ENCODE assay signal across 1 cellular context in genomic region chr19:932647-933552, GRCh38.
TF ChIP-seq lines count a peak whose summit lies in the region.

No MANE protein-coding gene starts in this region.

TF ChIP-seq in HEK293, 187 proteins besides CTCF, POLR2A, EP300 and RAD21 (continued from another document and continues in another):
- no peak for TF ChIP-seq ZNF645 (tag by site-specific recombination; IDR thresholded peaks at IDR 0.05)
- no peak for TF ChIP-seq ZNF629 (tag by site-specific recombination; IDR thresholded peaks at IDR 0.05)
- TF ChIP-seq ZNF324 (tag by site-specific recombination; IDR thresholded peaks at IDR 0.05): no peak
- no peak for TF ChIP-seq HOXC10 (CRISPR knock-in tag; IDR thresholded peaks at IDR 0.05)
- peak; percentile 59 for TF ChIP-seq ZFHX2 (tag by site-specific recombination; conservative IDR thresholded peaks at IDR 0.05)
- no peak for TF ChIP-seq ZNF362 (tag by site-specific recombination; IDR thresholded peaks at IDR 0.05)
- TF ChIP-seq ZNF704 (tag by site-specific recombination; IDR thresholded peaks at IDR 0.05): no peak
- no peak for TF ChIP-seq ZFP41 (tag by site-specific recombination; IDR thresholded peaks at IDR 0.05; ENCODE audit: borderline replicate concordance)
- no peak for TF ChIP-seq MEIS1 (CRISPR knock-in tag; IDR thresholded peaks at IDR 0.05; ENCODE audit: borderline replicate concordance)
- TF ChIP-seq ZNF302 (tag by site-specific recombination; IDR thresholded peaks at IDR 0.05; ENCODE audit: low read depth): no peak
- TF ChIP-seq KLF8 (tag by site-specific recombination; IDR thresholded peaks at IDR 0.05): no peak
- TF ChIP-seq KLF1 (tag by site-specific recombination; IDR thresholded peaks at IDR 0.05): no peak
- TF ChIP-seq ZNF394 (tag by site-specific recombination; IDR thresholded peaks at IDR 0.05; ENCODE audit: borderline replicate concordance): peak; percentile 36; the same call in 1 of the 2 replicates
- no peak for TF ChIP-seq PBX3 (CRISPR knock-in tag; IDR thresholded peaks at IDR 0.05)
- TF ChIP-seq ZNF335 (tag by site-specific recombination; conservative IDR thresholded peaks at IDR 0.05): no peak
- peak; percentile 94 for TF ChIP-seq ZIC2 (tag by site-specific recombination; IDR thresholded peaks at IDR 0.05)
- TF ChIP-seq ZNF776 (tag by site-specific recombination; IDR thresholded peaks at IDR 0.05; ENCODE audit: borderline replicate concordance): no peak
- TF ChIP-seq ZNF449 (tag by site-specific recombination; IDR thresholded peaks at IDR 0.05): peak; percentile 74; the same call in 1 of the 2 replicates
- TF ChIP-seq ZNF785 (tag by site-specific recombination; IDR thresholded peaks at IDR 0.05): no peak
- no peak for TF ChIP-seq ZNF248 (tag by site-specific recombination; IDR thresholded peaks at IDR 0.05)
- TF ChIP-seq KLF17 (tag by site-specific recombination; IDR thresholded peaks at IDR 0.05): no peak
- TF ChIP-seq PATZ1 (tag by site-specific recombination; IDR thresholded peaks at IDR 0.05): 0 out of 2 replicates have a peak, but pooled peaks have one; percentile 27
- TF ChIP-seq ZNF544 (tag by site-specific recombination; IDR thresholded peaks at IDR 0.05): no peak
- no peak for TF ChIP-seq ZNF274 (IDR thresholded peaks at IDR 0.05; ENCODE audit: low read length)
- TF ChIP-seq ZNF274 (tag by site-specific recombination; IDR thresholded peaks at IDR 0.05; ENCODE audit: borderline replicate concordance): no peak
- no peak for TF ChIP-seq ZNF639 (tag by site-specific recombination; IDR thresholded peaks at IDR 0.05)
- TF ChIP-seq ZNF837 (tag by site-specific recombination; IDR thresholded peaks at IDR 0.05): no peak
- no peak for TF ChIP-seq ZNF747 (tag by site-specific recombination; IDR thresholded peaks at IDR 0.05)
- TF ChIP-seq ZNF518A (tag by site-specific recombination; conservative IDR thresholded peaks at IDR 0.05; ENCODE audit: low read depth): no peak
- TF ChIP-seq ZNF114 (tag by site-specific recombination; IDR thresholded peaks at IDR 0.05): no peak
- TF ChIP-seq ZFP37 (tag by site-specific recombination; IDR thresholded peaks at IDR 0.05): no peak
- no peak for TF ChIP-seq ZBTB7A (tag by site-specific recombination; IDR thresholded peaks at IDR 0.05; ENCODE audit: low read depth)
- no peak for TF ChIP-seq ZNF843 (tag by site-specific recombination; IDR thresholded peaks at IDR 0.05)
- TF ChIP-seq PRDM6 (tag by site-specific recombination; IDR thresholded peaks at IDR 0.05): no peak
- no peak for TF ChIP-seq ZSCAN23 (tag by site-specific recombination; IDR thresholded peaks at IDR 0.05)
- TF ChIP-seq ZNF239 (tag by site-specific recombination; IDR thresholded peaks at IDR 0.05): no peak
- no peak for TF ChIP-seq ZNF560 (tag by site-specific recombination; IDR thresholded peaks at IDR 0.05; ENCODE audit: borderline replicate concordance)
- TF ChIP-seq ZNF624 (tag by site-specific recombination; IDR thresholded peaks at IDR 0.05): no peak
- peak; percentile 35; the same call in 1 of the 2 replicates for TF ChIP-seq EGR2 (tag by site-specific recombination; IDR thresholded peaks at IDR 0.05; ENCODE audit: low read depth)
- TF ChIP-seq SETDB1 (IDR thresholded peaks at IDR 0.05; ENCODE audit: insufficient read length, low read length): no peak
- TF ChIP-seq ZNF24 (tag by site-specific recombination; IDR thresholded peaks at IDR 0.05): no peak
- TF ChIP-seq BCL11B (tag by site-specific recombination; IDR thresholded peaks at IDR 0.05; ENCODE audit: low read depth): no peak
- TF ChIP-seq TCF7L2 (IDR thresholded peaks at IDR 0.05; ENCODE audit: borderline replicate concordance, low read depth, low read length): peak; percentile 29; the same call in 1 of the 2 replicates
- no peak for TF ChIP-seq ZFP69B (tag by site-specific recombination; IDR thresholded peaks at IDR 0.05)
- no peak for TF ChIP-seq ZSCAN30 (tag by site-specific recombination; IDR thresholded peaks at IDR 0.05)
- no peak for TF ChIP-seq FEZF1 (tag by site-specific recombination; IDR thresholded peaks at IDR 0.05)
